Comparison of ENCODE assay signal across 9 cellular contexts in genomic region chr4:118398226-118399090, GRCh38. TPM values are rescaled to one million over a fixed set of nuclear protein-coding genes. Genes with fewer than 3 reads are reported as not detected.
DNase-seq lines count a peak whose midpoint lies in the region; ATAC-seq and TF ChIP-seq lines count a peak whose summit lies in the region.
"Had no signal": no experiment of that assay in that cellular context is flagged by ENCODE, and none has a peak within 500 bp of the region (broad histone marks: within the 10 kb centered on the region; RNA-seq: fewer than 3 reads in every experiment).

No MANE protein-coding gene starts in this region.

- no peak overlapping the region for H3K4me3 ChIP-seq in HUES48 (ENCODE audit: low read depth, low read length)
- H3K4me3 ChIP-seq: SJCRH30 had no signal

- peaks cover under 1% of the 10 kb centered on the region; the same call in 1 of the 2 replicates for H3K9me3 ChIP-seq in HUES48 (ENCODE audit: control insufficient read depth, insufficient read depth, low read length)
- H3K9me3 ChIP-seq: SJCRH30 had no signal

- no peaks in the 10 kb centered on the region for H3K36me3 ChIP-seq in HUES48 (ENCODE audit: control insufficient read depth, insufficient read depth, low read length)
- H3K36me3 ChIP-seq: SJCRH30 had no signal

- no peak for DNase-seq in HFFc6
- no peak for DNase-seq in memory B cell (ENCODE audit: low spot score in 2 of 2)
- DNase-seq in NCI-H748 treated with DMSO at 0.1 percent for 48 hours (lab: John Stamatoyannopoulos, UW): no peak
- no peak for DNase-seq in natural killer cell treated with Interleukin-12 subunit alpha and Interleukin-12 subunit beta and Interleukin-15 and Interleukin-18, amount 100 ng/mL, for 72 hours (ENCODE audit: low spot score)
- DNase-seq in activated T-cell treated with anti-CD3 and anti-CD28 coated beads, Interleukin-2, amount 50 U/mL, for 1 hour: no peak
- DNase-seq: hypothalamus had no signal

- H3K27ac ChIP-seq in HUES48 (ENCODE audit: low read depth, low read length): peak overlapping the region; percentile 23
- H3K27ac ChIP-seq: SJCRH30 had no signal

- H3K4me3 Mint-ChIP-seq in HFFc6: no peak overlapping the region
- H3K4me3 Mint-ChIP-seq in memory B cell: no peak overlapping the region
- H3K4me3 Mint-ChIP-seq in natural killer cell treated with Interleukin-12 subunit alpha and Interleukin-12 subunit beta and Interleukin-15 and Interleukin-18, amount 100 ng/mL, for 72 hours: no peak overlapping the region

- H3K27ac Mint-ChIP-seq in HFFc6 (peak overlapping the region; percentile 51; the same call in 1 of the 2 replicates), memory B cell (no peak overlapping the region)
- H3K27ac Mint-ChIP-seq in natural killer cell treated with Interleukin-12 subunit alpha and Interleukin-12 subunit beta and Interleukin-15 and Interleukin-18, amount 100 ng/mL, for 72 hours: no peak overlapping the region

- H3K4me1 Mint-ChIP-seq in HFFc6 (ENCODE audit: low read depth): peaks cover 54% of the 10 kb centered on the region
- no peaks in the 10 kb centered on the region for H3K4me1 Mint-ChIP-seq in memory B cell
- no peaks in the 10 kb centered on the region for H3K4me1 Mint-ChIP-seq in natural killer cell treated with Interleukin-12 subunit alpha and Interleukin-12 subunit beta and Interleukin-15 and Interleukin-18, amount 100 ng/mL, for 72 hours (ENCODE audit: low read depth in 2 of 2)

- no peak overlapping the region for H3K9ac ChIP-seq in HUES48 (ENCODE audit: low read depth, low read length)

- H3K9me3 Mint-ChIP-seq in HFFc6: no peaks in the 10 kb centered on the region
- H3K9me3 Mint-ChIP-seq in memory B cell: no peaks in the 10 kb centered on the region
- H3K9me3 Mint-ChIP-seq in natural killer cell treated with Interleukin-12 subunit alpha and Interleukin-12 subunit beta and Interleukin-15 and Interleukin-18, amount 100 ng/mL, for 72 hours: peaks cover 2% of the 10 kb centered on the region

- H3K36me3 Mint-ChIP-seq in HFFc6 (ENCODE audit: low read depth) (no peaks in the 10 kb centered on the region), memory B cell (no peaks in the 10 kb centered on the region)
- H3K36me3 Mint-ChIP-seq in natural killer cell treated with Interleukin-12 subunit alpha and Interleukin-12 subunit beta and Interleukin-15 and Interleukin-18, amount 100 ng/mL, for 72 hours: no peaks in the 10 kb centered on the region

- H3K4me1 ChIP-seq in HUES48 (ENCODE audit: control insufficient read depth, insufficient read depth, low read length): peaks cover 45% of the 10 kb centered on the region

- ATAC-seq in GM19023 (IDR thresholded peaks at IDR 0.05; ENCODE audit: unreplicated experiment): peak; percentile 90
- peak; percentile 46 for ATAC-seq in memory B cell (ENCODE audit: low read depth)
- no peak for ATAC-seq in natural killer cell treated with Interleukin-12 subunit alpha and Interleukin-12 subunit beta and Interleukin-15 and Interleukin-18, amount 100 ng/mL, for 72 hours

- H3K27me3 ChIP-seq in HUES48 (ENCODE audit: control insufficient read depth, insufficient read depth, low read length): no peaks in the 10 kb centered on the region
- H3K27me3 ChIP-seq: SJCRH30 had no signal

- TF ChIP-seq CTCF in HFFc6 (IDR thresholded peaks at IDR 0.05): no peak

- peaks cover 3% of the 10 kb centered on the region; the same call in 1 of the 2 replicates for H3K27me3 Mint-ChIP-seq in HFFc6 (ENCODE audit: insufficient read depth)
- H3K27me3 Mint-ChIP-seq in memory B cell: peaks cover 11% of the 10 kb centered on the region
- peaks cover 8 to 12% of the 10 kb centered on the region in 2 donors for H3K27me3 Mint-ChIP-seq in natural killer cell treated with Interleukin-12 subunit alpha and Interleukin-12 subunit beta and Interleukin-15 and Interleukin-18, amount 100 ng/mL, for 72 hours

RNA-seq across cellular contexts. Expression of gene PRSS12, which starts 45.7 kb away (rescaled TPM):
- total RNA-seq in HFFc6 (2021; fragmentation: NEBNext Ultra II Directional; extraction: Animal tissue kit (Norgen Biotek cat#: 25700)): 10 to 100 TPM; 56.6 to 88.0 (median 79.9) TPM
- not detected for total RNA-seq in natural killer cell treated with Interleukin-12 subunit alpha and Interleukin-12 subunit beta and Interleukin-15 and Interleukin-18, amount 100 ng/mL, for 72 hours

Comparison
In these comparisons a context has a peak if more than half of its experiments do, and no peak if none do; other contexts are left out.
1. ATAC-seq: peak in GM19023 (single experiment) and memory B cell (single experiment); none in natural killer cell treated with Interleukin-12 subunit alpha and Interleukin-12 subunit beta and Interleukin-15 and Interleukin-18, amount 100 ng/mL, for 72 hours (0 of 2).
2. RNA of gene PRSS12, which starts 45.7 kb away (total RNA-seq): 56.6 to 88.0 TPM in HFFc6; not detected in natural killer cell treated with Interleukin-12 subunit alpha and Interleukin-12 subunit beta and Interleukin-15 and Interleukin-18, amount 100 ng/mL, for 72 hours; every median in the first group is over 10 times any median in the second.